In genomic region chr3:27728195-27729087, GRCh38 we compare ENCODE assay signal across 9 cellular contexts. TPM values are rescaled to one million over a fixed set of nuclear protein-coding genes. Genes with fewer than 3 reads are reported as not detected.
DNase-seq lines count a peak whose midpoint lies in the region; ATAC-seq, FAIRE-seq and TF ChIP-seq lines count a peak whose summit lies in the region.
"Had no signal": no experiment of that assay in that cellular context is flagged by ENCODE, and none has a peak within 500 bp of the region (broad histone marks: within the 10 kb centered on the region; RNA-seq: fewer than 3 reads in every experiment).

No MANE protein-coding gene starts in this region.

- no peaks in the 10 kb centered on the region for H3K9me2 ChIP-seq in MM.1S (replicated peaks; ENCODE audit: insufficient read depth, low read length)

- H3K27me3 ChIP-seq in A673 (replicated peaks; ENCODE audit: insufficient read depth, low read depth, low read length, poor library complexity) = peaks cover 100% of the 10 kb centered on the region
- no peaks in the 10 kb centered on the region for H3K27me3 ChIP-seq in MM.1S (replicated peaks; ENCODE audit: insufficient read depth, low read length)

- ATAC-seq in GM18909 (IDR thresholded peaks at IDR 0.05; ENCODE audit: poor library complexity, unreplicated experiment) (peak; percentile 74), T-cell (replicated peaks in 1 of 4) (peak in 3 of 4 experiments; percentile 38 to 64 (median 46)), left ventricle myocardium superior (no peak)

- no peak for TF ChIP-seq POLR2A in GM12892 (IDR thresholded peaks at IDR 0.05; ENCODE audit: low read depth, low read length)

- peak; percentile 69 for DNase-seq in A673 (ENCODE audit: low spot score)
- DNase-seq in T-cell = no peak
- peak; percentile 33 for DNase-seq in left ventricle myocardium superior
- no peak for DNase-seq in GM12892 (ENCODE audit: insufficient read length)
- no peak for DNase-seq in MM.1S
- no peak for DNase-seq in activated gamma-delta T cell treated with Interleukin-2 at 50 U/mL for 16 hours
- no peak for DNase-seq in nucleus accumbens (lab: John Stamatoyannopoulos, UW)

- no peaks in the 10 kb centered on the region for H3K9me3 Mint-ChIP-seq in T-cell

- no peaks in the 10 kb centered on the region for H3K79me2 ChIP-seq in MM.1S (ENCODE audit: low read length)

- H3F3A ChIP-seq in MM.1S (ENCODE audit: insufficient read depth, low read length) = no peaks in the 10 kb centered on the region

- H3K36me3 ChIP-seq in A673 (ENCODE audit: insufficient read depth, low read length, poor library complexity, severe bottlenecking) = no peaks in the 10 kb centered on the region
- no peaks in the 10 kb centered on the region for H3K36me3 ChIP-seq in MM.1S (replicated peaks; ENCODE audit: insufficient read depth, low read length)
- H3K36me3 ChIP-seq: prostate gland had no signal

- H3K9ac ChIP-seq in MM.1S (ENCODE audit: low read length) = no peak overlapping the region

- H3K4me3 ChIP-seq in A673 (ENCODE audit: low read depth, low read length, poor library complexity, severe bottlenecking) (no peak overlapping the region), MM.1S (ENCODE audit: low read length) (no peak overlapping the region)
- H3K4me3 ChIP-seq: prostate gland had no signal

- no peak overlapping the region for H3K4me2 ChIP-seq in MM.1S (ENCODE audit: low read depth, low read length)

- no peak for FAIRE-seq in GM12892 (lab: Jason Lieb, UNC)

- peaks cover 12% of the 10 kb centered on the region for H3K4me1 ChIP-seq in A673 (ENCODE audit: insufficient read depth, low read length, poor library complexity, severe bottlenecking)
- H3K4me1 ChIP-seq in MM.1S (ENCODE audit: low read length) = no peaks in the 10 kb centered on the region
- H3K4me1 ChIP-seq: prostate gland had no signal

- H4K20me1 ChIP-seq in MM.1S (ENCODE audit: insufficient read depth, low read length) = no peaks in the 10 kb centered on the region

- POLR2A ChIA-PET in A673 (lab: Charles Lee; ENCODE audit: low non-redundant PET) (no interaction called here), T-cell (lab: Charles Lee) (interaction anchor here (0.5 to 0.6 kb wide), 2 partner anchors 13 to 226 kb away, joined by 3 to 4 read pairs; no protein-coding TSS in a partner anchor)

- peaks cover 51 to 62% (median 53%) of the 10 kb centered on the region in 3 donors for H3K4me1 Mint-ChIP-seq in T-cell

- no peak overlapping the region for H2AFZ ChIP-seq in MM.1S (ENCODE audit: low read length)

- peak overlapping the region; percentile 39 to 74 (median 52) for H3K4me3 Mint-ChIP-seq in T-cell

- TF ChIP-seq CTCF in A673 (conservative IDR thresholded peaks at IDR 0.05; ENCODE audit: low read depth, low read length) (peak; percentile 29; the same call in 1 of the 2 replicates), MM.1S (IDR thresholded peaks at IDR 0.05; ENCODE audit: low read length) (no peak)

- no peaks in the 10 kb centered on the region for H3K9me3 ChIP-seq in A673 (ENCODE audit: low read depth, low read length, poor library complexity, severe bottlenecking)
- H3K9me3 ChIP-seq in MM.1S (replicated peaks; ENCODE audit: insufficient read depth, low read length) = no peaks in the 10 kb centered on the region
- H3K9me3 ChIP-seq: prostate gland had no signal

- intact Hi-C loops in A673 (cut with micrococcal nuclease; ENCODE audit: unreplicated experiment) (no loop called here), left ventricle myocardium superior (cut with micrococcal nuclease) (no loop called here)

- H3K27ac Mint-ChIP-seq in T-cell = no peak overlapping the region

- CTCF ChIA-PET in A673 (lab: Charles Lee) = interaction anchor here (1.2 kb wide), 1 partner anchor 17 kb away, joined by 4 read pairs; no protein-coding TSS in a partner anchor
- CTCF ChIA-PET in T-cell (lab: Charles Lee) = interaction anchor here (0.6 to 1.7 kb wide), 8 partner anchors 15 to 600 kb away, joined by 3 to 10 read pairs (median 4); partner anchors contain the start of gene SLC4A7 (in 1 of the 2)

- H3K27ac ChIP-seq in A673 (ENCODE audit: low read depth, low read length, poor library complexity, severe bottlenecking) (no peak overlapping the region), MM.1S (ENCODE audit: low read length) (no peak overlapping the region)
- H3K27ac ChIP-seq: prostate gland had no signal

- H3K36me3 Mint-ChIP-seq in T-cell = no peaks in the 10 kb centered on the region

- no TSS peak for BruUV-seq in A673 (replicated peaks; lab: Mats Ljungman, UMichigan)

- H3K27me3 Mint-ChIP-seq in T-cell = peaks cover 76 to 81% of the 10 kb centered on the region in 2 donors

RNA-seq across cellular contexts. Expression of gene EOMES, which starts 6.3 kb away (rescaled TPM):
- total RNA-seq in A673 (2021) (not detected in 2 replicates), T-cell (10 to 100 TPM in 3 of 5 donors, 1 to 10 TPM in 2; 6.2 to 22.8 (median 14.4) TPM), left ventricle myocardium superior (0.17 TPM)
- not detected for polyA plus RNA-seq in GM12892 (2012; ENCODE audit: missing spikeins)

Comparison
In these comparisons a context has a peak if more than half of its experiments do, and no peak if none do; other contexts are left out.
1. DNase-seq: peak in A673 (single experiment) and left ventricle myocardium superior (single experiment); none in T-cell (0 of 34), GM12892 (single experiment), MM.1S (single experiment), activated gamma-delta T cell treated with Interleukin-2 at 50 U/mL for 16 hours (single experiment) and nucleus accumbens (0 of 56).